In the genomic region with DNA sequence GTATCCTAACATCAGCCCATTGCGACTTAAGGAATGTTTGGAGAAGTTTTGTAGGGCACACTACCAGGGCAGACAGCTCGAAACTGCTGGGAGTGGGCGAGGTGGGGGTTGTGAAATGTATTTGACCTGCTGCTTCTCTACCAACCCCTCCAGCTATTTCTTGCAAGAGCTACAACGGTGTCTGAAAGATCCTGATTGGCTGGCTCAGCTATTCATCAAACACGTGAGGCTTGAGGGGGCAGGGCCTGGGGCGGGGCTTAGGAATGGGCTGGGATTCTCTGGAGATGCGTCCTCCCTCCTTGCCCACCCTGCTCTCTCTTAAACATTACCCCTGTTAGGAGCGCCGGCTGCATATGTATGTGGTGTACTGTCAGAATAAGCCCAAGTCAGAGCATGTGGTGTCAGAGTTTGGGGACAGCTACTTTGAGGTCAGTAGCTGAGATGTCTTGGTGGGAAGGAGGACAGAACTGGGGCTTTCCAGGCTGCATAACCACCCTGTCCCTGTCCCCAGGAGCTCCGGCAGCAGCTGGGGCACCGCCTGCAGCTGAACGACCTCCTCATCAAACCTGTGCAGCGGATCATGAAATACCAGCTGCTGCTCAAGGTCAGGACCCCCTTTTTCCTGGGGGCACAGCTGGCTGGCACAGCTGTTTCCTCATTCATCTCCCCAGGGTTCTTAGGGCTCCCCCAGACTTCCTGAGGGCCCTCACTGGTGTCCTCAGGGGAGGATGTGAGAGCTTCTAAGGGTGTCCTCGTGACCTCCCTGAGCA, we compare ENCODE assay signal across 8 cellular contexts. TPM values are rescaled to one million over a fixed set of nuclear protein-coding genes. Genes with fewer than 3 reads are reported as not detected.
A peak's percentile ranks its signal among the peaks of the same experiment; 100 is the strongest.
DNase-seq lines count a peak whose midpoint lies in the region; ATAC-seq and TF ChIP-seq lines count a peak whose summit lies in the region.

No MANE protein-coding gene starts in this region.

- 45 to 55% (median 53%) methylated on average over 11 to 14 of the region's 14 CpGs for WGBS in stomach, 5 donors

- H3K9me3 ChIP-seq in stomach: no peaks in the 10 kb centered on the region

- peaks cover 5 to 44% (median 25%) of the 10 kb centered on the region in 4 donors for H3K36me3 ChIP-seq in stomach

- intact Hi-C loops in stomach (cut with DNase I; ENCODE audit: low total_unique reads): no loop called here

- H3K27ac ChIP-seq in coronary artery (peak overlapping the region; percentile 9 to 61), stomach (peak overlapping the region in 1 of 5 donors; percentile 29)

- H3K27me3 ChIP-seq in stomach: peaks cover 0 to 91% (median 33%) of the 10 kb centered on the region in 3 donors

- no peak overlapping the region for H3K4me3 ChIP-seq in coronary artery
- H3K4me3 ChIP-seq in stomach: no peak overlapping the region

- no peak for TF ChIP-seq POLR2A in stomach (IDR thresholded peaks at IDR 0.05)

- H3K4me1 ChIP-seq in stomach: peaks cover 25 to 56% (median 39%) of the 10 kb centered on the region in 4 donors

- ATAC-seq in GM18867 (IDR thresholded peaks at IDR 0.05; ENCODE audit: unreplicated experiment): peak; percentile 66
- peak; percentile 53 for ATAC-seq in HG03064 (IDR thresholded peaks at IDR 0.05; ENCODE audit: low read depth, unreplicated experiment)

- TF ChIP-seq EP300 in stomach (IDR thresholded peaks at IDR 0.05): no peak

- TF ChIP-seq CTCF in coronary artery (IDR thresholded peaks at IDR 0.05) (no peak), stomach (IDR thresholded peaks at IDR 0.05) (no peak)

- peak; percentile 17 for DNase-seq in COR-L47 (lab: John Stamatoyannopoulos, UW)
- DNase-seq in coronary artery (ENCODE audit: low spot score): no peak
- no peak for DNase-seq in HPDE6-E6E7 (ENCODE audit: extremely low spot score)
- DNase-seq in KG1 (lab: John Stamatoyannopoulos, UW): no peak
- DNase-seq in stomach: no peak
- no peak for DNase-seq in foreskin melanocyte

RNA-seq across cellular contexts. Expression of a gene that starts 3.1 kb away (rescaled TPM):
- 100 to 1,000 TPM in 1 of 5 donors, 10 to 100 TPM in 4; 18.7 to 220 (median 31.8) TPM for total RNA-seq in stomach
- 10 to 100 TPM; 22.5 to 48.4 (median 24.8) TPM for polyA plus RNA-seq in stomach

RNA-seq across cellular contexts. Expression of a gene that starts 9.7 kb away (rescaled TPM):
- 10 to 100 TPM in 3 of 5 donors, 1 to 10 TPM in 2; 5.2 to 49.6 (median 14.3) TPM for total RNA-seq in stomach
- polyA plus RNA-seq in stomach: 10 to 100 TPM; 14.6 to 26.9 (median 17.1) TPM

RNA-seq across cellular contexts. Expression of a gene that starts 18.6 kb away (rescaled TPM):
- total RNA-seq in stomach: 1 to 10 TPM in 1 of 5 donors, not detected in 4; 1.1 TPM
- under 1 TPM; 0.31 to 0.75 (median 0.60) TPM for polyA plus RNA-seq in stomach

RNA-seq across cellular contexts. Expression of a gene that starts 23.4 kb away (rescaled TPM):
- 100 to 1,000 TPM in 1 of 5 donors, 10 to 100 TPM in 4; 15.9 to 116 (median 46.1) TPM for total RNA-seq in stomach
- 10 to 100 TPM; 14.1 to 39.7 (median 20.1) TPM for polyA plus RNA-seq in stomach
